13 cellular contexts compared by ENCODE assay signal in the genomic region with DNA sequence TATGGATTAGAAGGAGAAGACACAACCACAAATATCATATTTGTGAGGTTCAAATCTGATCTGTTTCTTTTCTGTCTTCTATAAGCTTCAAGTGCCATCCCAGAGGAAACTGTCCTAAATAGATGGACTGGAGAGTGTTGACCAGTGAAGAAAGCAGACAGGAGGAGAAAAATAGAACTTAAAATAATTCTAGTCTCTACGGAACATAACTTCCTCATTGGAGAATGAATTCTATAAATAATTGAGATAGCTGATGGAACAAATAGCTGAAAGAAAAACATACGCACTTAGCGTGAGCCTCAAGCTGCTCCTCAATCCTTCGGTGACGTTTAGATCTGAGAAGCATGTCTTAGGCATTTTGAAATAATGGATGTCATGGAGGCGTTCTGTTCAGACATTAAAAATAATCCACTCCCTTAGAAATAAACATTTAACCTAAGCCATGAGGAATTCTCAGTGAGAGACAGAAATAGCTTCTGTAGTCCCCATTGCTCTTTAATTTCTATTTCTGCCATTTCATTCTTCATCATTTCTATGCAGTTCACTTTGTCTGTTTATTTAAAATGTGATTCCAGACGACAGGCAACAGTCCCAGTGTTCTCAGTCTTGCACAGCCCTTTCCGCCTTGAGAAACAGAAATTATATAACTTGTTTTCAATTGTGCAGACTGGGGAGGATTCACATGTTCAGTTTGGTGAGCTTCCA.
DNase-seq lines count a peak whose midpoint lies in the region; ATAC-seq, FAIRE-seq and TF ChIP-seq lines count a peak whose summit lies in the region.
"Had no signal": no experiment of that assay in that cellular context is flagged by ENCODE, and none has a peak within 500 bp of the region (broad histone marks: within the 10 kb centered on the region; RNA-seq: fewer than 3 reads in every experiment).

No MANE protein-coding gene starts in this region.

- no peak for TF ChIP-seq CTCF in liver (IDR thresholded peaks at IDR 0.05; ENCODE audit: low read depth, low read length, missing input control)
- TF ChIP-seq CTCF in HepG2 (CRISPR knock-in tag; IDR thresholded peaks at IDR 0.05) = no peak
- TF ChIP-seq CTCF in psoas muscle (IDR thresholded peaks at IDR 0.05) = no peak

- H3K27me3 ChIP-seq in liver (ENCODE audit: control insufficient read depth in 4 of 4, insufficient read depth in 4 of 4, low read length in 3 of 4) = no peaks in the 10 kb centered on the region
- peaks cover 0 to 10% of the 10 kb centered on the region in 2 experiments; a peak in 2 of 5 replicates for H3K27me3 ChIP-seq in HepG2 (ENCODE audit: control insufficient read depth in 1 of 2, insufficient read depth in 2 of 2, low read length in 2 of 2)
- H3K27me3 ChIP-seq in psoas muscle (ENCODE audit: insufficient read depth in 3 of 3, low read length in 2 of 3) = no peaks in the 10 kb centered on the region
- H3K27me3 ChIP-seq: body of pancreas had no signal

- no peak for TF ChIP-seq POLR2A in HepG2 (IDR thresholded peaks at IDR 0.05; ENCODE audit: insufficient read depth in 1 of 2, low read depth in 2 of 2, low read length in 2 of 2)

- H3K9ac ChIP-seq in liver (ENCODE audit: low read depth in 1 of 2, low read length in 2 of 2) (no peak overlapping the region), HepG2 (ENCODE audit: insufficient read depth, low read depth, low read length) (no peak overlapping the region)

- ATAC-seq in HepG2 = no peak
- peak in 1 of 4 donors; percentile 50 for ATAC-seq in psoas muscle
- no peak for ATAC-seq in GM21528 (IDR thresholded peaks at IDR 0.05; ENCODE audit: low FRiP score, unreplicated experiment)
- ATAC-seq: body of pancreas had no signal

- H3K4me2 ChIP-seq in HepG2 (ENCODE audit: low read depth, low read length) = no peak overlapping the region

- TF ChIP-seq RAD21 in liver (IDR thresholded peaks at IDR 0.05) (no peak), HepG2 (CRISPR knock-in tag; IDR thresholded peaks at IDR 0.05) (no peak)

- no peak for TF ChIP-seq EP300 in HepG2 (IDR thresholded peaks at IDR 0.05; ENCODE audit: low read depth in 2 of 2, low read length in 2 of 2)
- no peak for TF ChIP-seq EP300 in HepG2 (CRISPR knock-in tag; IDR thresholded peaks at IDR 0.05; ENCODE audit: borderline replicate concordance)

- H3K27ac ChIP-seq in liver (ENCODE audit: low read depth in 1 of 2, low read length in 2 of 2) (no peak overlapping the region), HepG2 (ENCODE audit: extremely low read length, insufficient read depth, low read length) (no peak overlapping the region), psoas muscle (peak overlapping the region; percentile 6), substantia nigra (ENCODE audit: low read depth, low read length, poor library complexity, severe bottlenecking) (no peak overlapping the region)
- H3K27ac ChIP-seq: body of pancreas had no signal

- no peaks in the 10 kb centered on the region for H3K36me3 ChIP-seq in liver (ENCODE audit: control insufficient read depth in 4 of 4, insufficient read depth in 3 of 4, low read depth in 1 of 4, low read length in 3 of 4)
- H3K36me3 ChIP-seq in HepG2 (replicated peaks in 1 of 2; ENCODE audit: control insufficient read depth in 1 of 2, insufficient read depth in 2 of 2, low read length in 2 of 2) = no peaks in the 10 kb centered on the region
- no peaks in the 10 kb centered on the region for H3K36me3 ChIP-seq in psoas muscle (ENCODE audit: insufficient read depth in 1 of 2, low read depth in 1 of 2)

- no peaks in the 10 kb centered on the region for H3K4me1 ChIP-seq in liver (ENCODE audit: control insufficient read depth in 4 of 4, insufficient read depth in 4 of 4, low read length in 3 of 4)
- no peaks in the 10 kb centered on the region for H3K4me1 ChIP-seq in HepG2 (ENCODE audit: insufficient read depth, low read length)
- peaks cover 9% of the 10 kb centered on the region for H3K4me1 ChIP-seq in psoas muscle
- H3K4me1 ChIP-seq: body of pancreas had no signal

- intact Hi-C loops in HepG2 (cut with micrococcal nuclease; ENCODE audit: unreplicated experiment) (no loop called here), psoas muscle (cut with DNase I) (no loop called here), posterior cingulate gyrus (cut with DNase I) (no loop called here)

- no peak for DNase-seq in HepG2 (ENCODE audit: low spot score)
- DNase-seq in hepatic stellate cell (ENCODE audit: low spot score) = peak; percentile 14
- no peak for DNase-seq in psoas muscle
- no peak for DNase-seq in posterior cingulate gyrus
- DNase-seq in substantia nigra (lab: John Stamatoyannopoulos, UW) = no peak
- DNase-seq in DMS79 (lab: John Stamatoyannopoulos, UW) = no peak
- DNase-seq: activated T-cell treated with anti-CD3 and anti-CD28 coated beads, Interleukin-2, amount 50 U/mL, for 48 hours; body of pancreas; NCI-H774 had no signal

- H4K20me1 ChIP-seq in HepG2 (ENCODE audit: insufficient read depth, low read length) = no peaks in the 10 kb centered on the region

- in situ Hi-C loops in HepG2 (cut with HindIII; ENCODE audit: extremely low pct_ligation_motif_present, low pct_unique_long_range_greater_than_20kb) = no loop called here

- 66% methylated on average over 8 of the region's 8 CpGs for WGBS in liver
- WGBS in HepG2 (ENCODE audit: low lambda C conversion rate) = 58% methylated on average over 8 of the region's 8 CpGs
- 41 to 73% (median 47%) methylated on average over 8 of the region's 8 CpGs for WGBS in psoas muscle, 3 donors

- CTCF ChIA-PET in HepG2 (lab: Yijun Ruan, JAX; ENCODE audit: low intra/inter-chr PET ratio, low total read pairs) = no interaction called here

- FAIRE-seq in HepG2 (lab: Jason Lieb, UNC) = no peak
- FAIRE-seq: A204.1, frontal cortex had no signal

- H3K9me3 ChIP-seq in liver (ENCODE audit: control insufficient read depth in 4 of 4, low read length in 3 of 4) = no peaks in the 10 kb centered on the region
- no peaks in the 10 kb centered on the region for H3K9me3 ChIP-seq in HepG2 (ENCODE audit: low read length)
- H3K9me3 ChIP-seq in psoas muscle = no peaks in the 10 kb centered on the region
- H3K9me3 ChIP-seq: body of pancreas had no signal

- BruUV-seq in HepG2 (replicated peaks; lab: Mats Ljungman, UMichigan) = no TSS peak

- no peak overlapping the region for H2AFZ ChIP-seq in HepG2 (ENCODE audit: low read length)

- H3K79me2 ChIP-seq in HepG2 (ENCODE audit: insufficient read depth, low read length) = no peaks in the 10 kb centered on the region

- H3K4me3 ChIP-seq in liver (ENCODE audit: low read depth in 1 of 3, low read length in 3 of 3) (no peak overlapping the region), HepG2 (replicated peaks in 1 of 3; ENCODE audit: insufficient read depth in 1 of 3, low read depth in 2 of 3, low read length in 3 of 3) (no peak overlapping the region), psoas muscle (no peak overlapping the region)
- H3K4me3 ChIP-seq: body of pancreas had no signal

- POLR2A ChIA-PET in HepG2 (lab: Yijun Ruan, JAX) = no interaction called here

TF ChIP-seq in liver, 16 proteins besides CTCF, POLR2A, EP300 and RAD21:
- TF ChIP-seq, protein P1, sequence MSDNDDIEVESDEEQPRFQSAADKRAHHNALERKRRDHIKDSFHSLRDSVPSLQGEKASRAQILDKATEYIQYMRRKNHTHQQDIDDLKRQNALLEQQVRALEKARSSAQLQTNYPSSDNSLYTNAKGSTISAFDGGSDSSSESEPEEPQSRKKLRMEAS (IDR thresholded peaks at IDR 0.05) = no peak
- TF ChIP-seq TAF1 (conservative IDR thresholded peaks at IDR 0.05) = peak; percentile 25
- peak; percentile 21 for TF ChIP-seq YY1 (IDR thresholded peaks at IDR 0.05)

TF ChIP-seq in HepG2, 621 proteins besides CTCF, POLR2A, EP300 and RAD21 (continues in another document):
- no peak for TF ChIP-seq TCF7L2 (IDR thresholded peaks at IDR 0.05; ENCODE audit: low read depth, low read length)
- TF ChIP-seq POLR2G (IDR thresholded peaks at IDR 0.05; ENCODE audit: low read depth, low read length) = no peak
- no peak for TF ChIP-seq XBP1 (CRISPR knock-in tag; IDR thresholded peaks at IDR 0.05)
- no peak for TF ChIP-seq FIP1L1 (IDR thresholded peaks at IDR 0.05; ENCODE audit: borderline replicate concordance, insufficient read depth, low read depth, low read length)
- TF ChIP-seq, protein P2, sequence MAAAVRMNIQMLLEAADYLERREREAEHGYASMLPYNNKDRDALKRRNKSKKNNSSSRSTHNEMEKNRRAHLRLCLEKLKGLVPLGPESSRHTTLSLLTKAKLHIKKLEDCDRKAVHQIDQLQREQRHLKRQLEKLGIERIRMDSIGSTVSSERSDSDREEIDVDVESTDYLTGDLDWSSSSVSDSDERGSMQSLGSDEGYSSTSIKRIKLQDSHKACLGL (CRISPR knock-in tag; IDR thresholded peaks at IDR 0.05) = no peak
- no peak for TF ChIP-seq ZNF251 (CRISPR knock-in tag; IDR thresholded peaks at IDR 0.05)
- TF ChIP-seq, protein P3, sequence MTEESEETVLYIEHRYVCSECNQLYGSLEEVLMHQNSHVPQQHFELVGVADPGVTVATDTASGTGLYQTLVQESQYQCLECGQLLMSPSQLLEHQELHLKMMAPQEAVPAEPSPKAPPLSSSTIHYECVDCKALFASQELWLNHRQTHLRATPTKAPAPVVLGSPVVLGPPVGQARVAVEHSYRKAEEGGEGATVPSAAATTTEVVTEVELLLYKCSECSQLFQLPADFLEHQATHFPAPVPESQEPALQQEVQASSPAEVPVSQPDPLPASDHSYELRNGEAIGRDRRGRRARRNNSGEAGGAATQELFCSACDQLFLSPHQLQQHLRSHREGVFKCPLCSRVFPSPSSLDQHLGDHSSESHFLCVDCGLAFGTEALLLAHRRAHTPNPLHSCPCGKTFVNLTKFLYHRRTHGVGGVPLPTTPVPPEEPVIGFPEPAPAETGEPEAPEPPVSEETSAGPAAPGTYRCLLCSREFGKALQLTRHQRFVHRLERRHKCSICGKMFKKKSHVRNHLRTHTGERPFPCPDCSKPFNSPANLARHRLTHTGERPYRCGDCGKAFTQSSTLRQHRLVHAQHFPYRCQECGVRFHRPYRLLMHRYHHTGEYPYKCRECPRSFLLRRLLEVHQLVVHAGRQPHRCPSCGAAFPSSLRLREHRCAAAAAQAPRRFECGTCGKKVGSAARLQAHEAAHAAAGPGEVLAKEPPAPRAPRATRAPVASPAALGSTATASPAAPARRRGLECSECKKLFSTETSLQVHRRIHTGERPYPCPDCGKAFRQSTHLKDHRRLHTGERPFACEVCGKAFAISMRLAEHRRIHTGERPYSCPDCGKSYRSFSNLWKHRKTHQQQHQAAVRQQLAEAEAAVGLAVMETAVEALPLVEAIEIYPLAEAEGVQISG (CRISPR knock-in tag; IDR thresholded peaks at IDR 0.05) = no peak
